8 cellular contexts compared by ENCODE assay signal in the genomic region with DNA sequence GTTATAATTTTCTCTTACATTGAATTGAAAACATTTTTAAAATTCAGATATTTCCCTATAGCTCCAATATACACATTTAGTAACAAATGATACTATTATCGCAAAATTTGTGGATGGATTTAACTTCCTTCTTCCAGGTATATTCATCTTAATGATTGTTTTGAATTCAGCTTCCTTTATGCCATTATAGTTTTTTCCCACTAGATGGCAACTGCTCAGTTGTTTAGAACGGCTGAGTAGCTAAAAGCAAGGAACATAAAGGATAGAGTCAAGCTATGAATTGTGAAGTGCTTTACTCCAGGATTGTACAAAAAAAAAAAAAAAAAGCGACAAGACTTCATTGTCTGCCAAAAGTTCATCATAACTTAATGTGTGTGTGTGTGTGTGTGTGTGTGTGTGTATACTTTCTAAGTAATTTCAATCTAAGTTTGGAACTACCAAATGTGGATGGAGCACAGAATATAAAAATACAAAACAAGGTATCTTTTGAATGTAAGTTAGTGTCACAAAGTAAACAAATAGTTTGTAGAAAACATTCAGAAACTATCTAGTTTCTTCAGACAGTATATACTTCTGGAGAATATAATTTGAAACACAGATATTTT.
DNase-seq lines count a peak whose midpoint lies in the region; ATAC-seq and TF ChIP-seq lines count a peak whose summit lies in the region.

No MANE protein-coding gene starts in this region.

- 19 to 26% methylated on average over 3 of the region's 3 CpGs for WGBS in heart right ventricle, 2 donors
- 15% methylated on average over 3 of the region's 3 CpGs for WGBS in right cardiac atrium
- 18% methylated on average over 3 of the region's 3 CpGs for WGBS in upper lobe of left lung, 2 donors

- no peaks in the 10 kb centered on the region for H3K79me2 ChIP-seq in osteoblast (ENCODE audit: insufficient read depth, low read length)

- no peak overlapping the region for H2AFZ ChIP-seq in osteoblast (ENCODE audit: low read length)

- intact Hi-C loops in heart right ventricle (cut with DNase I) (loop anchor here in 3 of 10 donors (10.0 kb wide), 3 partner anchors 154 to 814 kb away; no protein-coding TSS in a partner anchor), right cardiac atrium (cut with DNase I) (no loop called here), dorsolateral prefrontal cortex (cut with DNase I) (no loop called here)

- H4K20me1 ChIP-seq in osteoblast (ENCODE audit: insufficient read depth, low read length): no peaks in the 10 kb centered on the region

- H3K4me1 ChIP-seq in heart right ventricle (no peaks in the 10 kb centered on the region), right cardiac atrium (ENCODE audit: control insufficient read depth, insufficient read depth, low read length) (no peaks in the 10 kb centered on the region), osteoblast (ENCODE audit: insufficient read depth, low read length) (no peaks in the 10 kb centered on the region), upper lobe of left lung (no peaks in the 10 kb centered on the region)

- no peak for ATAC-seq in heart right ventricle
- no peak for ATAC-seq in right cardiac atrium
- ATAC-seq in upper lobe of left lung (ENCODE audit: low FRiP score in 2 of 2): no peak
- no peak for ATAC-seq in GM21515 (IDR thresholded peaks at IDR 0.05; ENCODE audit: unreplicated experiment)

- no peaks in the 10 kb centered on the region for H3K36me3 ChIP-seq in heart right ventricle
- H3K36me3 ChIP-seq in osteoblast (ENCODE audit: insufficient read depth, low read length): no peaks in the 10 kb centered on the region
- H3K36me3 ChIP-seq in upper lobe of left lung: no peaks in the 10 kb centered on the region

- H3K4me3 ChIP-seq in heart right ventricle: no peak overlapping the region
- H3K4me3 ChIP-seq in right cardiac atrium (ENCODE audit: low read length): no peak overlapping the region
- no peak overlapping the region for H3K4me3 ChIP-seq in dorsolateral prefrontal cortex
- H3K4me3 ChIP-seq in osteoblast (ENCODE audit: insufficient read depth, low read length): no peak overlapping the region
- H3K4me3 ChIP-seq in upper lobe of left lung: no peak overlapping the region

- H3K27me3 ChIP-seq in heart right ventricle (no peaks in the 10 kb centered on the region), right cardiac atrium (ENCODE audit: control insufficient read depth, insufficient read depth) (no peaks in the 10 kb centered on the region), dorsolateral prefrontal cortex (no peaks in the 10 kb centered on the region), osteoblast (ENCODE audit: insufficient read depth, low read length) (no peaks in the 10 kb centered on the region), upper lobe of left lung (no peaks in the 10 kb centered on the region)

- DNase-seq in heart right ventricle (no peak), right cardiac atrium (no peak), NCI-H345 treated with DMSO at 0.1 percent for 48 hours (lab: John Stamatoyannopoulos, UW; ENCODE audit: unreplicated experiment) (peak; percentile 33), dorsolateral prefrontal cortex (no peak), osteoblast (ENCODE audit: insufficient read length, low spot score, missing footprints) (peak; percentile 21), upper lobe of left lung (no peak), mesenteric fat pad (ENCODE audit: low spot score) (no peak)

- TF ChIP-seq EP300 in upper lobe of left lung (IDR thresholded peaks at IDR 0.05): no peak

- H3K9me3 ChIP-seq in heart right ventricle: no peaks in the 10 kb centered on the region
- no peaks in the 10 kb centered on the region for H3K9me3 ChIP-seq in right cardiac atrium (ENCODE audit: control insufficient read depth, low read length)
- no peaks in the 10 kb centered on the region for H3K9me3 ChIP-seq in osteoblast (ENCODE audit: low read depth, low read length)
- no peaks in the 10 kb centered on the region for H3K9me3 ChIP-seq in upper lobe of left lung

- H3K27ac ChIP-seq in heart right ventricle (no peak overlapping the region), right cardiac atrium (ENCODE audit: low read length) (no peak overlapping the region), dorsolateral prefrontal cortex (no peak overlapping the region), osteoblast (ENCODE audit: low read depth, low read length) (no peak overlapping the region), upper lobe of left lung (no peak overlapping the region)

- TF ChIP-seq CTCF in heart right ventricle (IDR thresholded peaks at IDR 0.05): peak in 8 of 9 donors; percentile 6 to 59 (median 48)
- TF ChIP-seq CTCF in dorsolateral prefrontal cortex (IDR thresholded peaks at IDR 0.05 in 54 of 56, conservative IDR thresholded peaks at IDR 0.05 in 2 of 56; ENCODE audit: low read depth in 1 of 56, partially characterized antibody in 56 of 56): peak in 49 of 56 donors; percentile 23 to 62 (median 43)
- peak; percentile 49 for TF ChIP-seq CTCF in osteoblast (IDR thresholded peaks at IDR 0.05; ENCODE audit: extremely low read depth, low read depth, low read length)
- peak in 3 of 6 experiments; percentile 9 to 26 (median 22) for TF ChIP-seq CTCF in upper lobe of left lung (IDR thresholded peaks at IDR 0.05)

- no peak overlapping the region for H3K4me2 ChIP-seq in osteoblast (ENCODE audit: insufficient read depth, low read length)

- no peak for TF ChIP-seq POLR2A in upper lobe of left lung (IDR thresholded peaks at IDR 0.05)

Comparison
In these comparisons a context has a peak if more than half of its experiments do, and no peak if none do; other contexts are left out.
1. DNase-seq: peak in NCI-H345 treated with DMSO at 0.1 percent for 48 hours (single experiment) and osteoblast (single experiment); none in heart right ventricle (0 of 2), right cardiac atrium (0 of 3), dorsolateral prefrontal cortex (0 of 10), upper lobe of left lung (0 of 2) and mesenteric fat pad (single experiment).